27 cellular contexts compared by ENCODE assay signal in genomic region chr7:2128601-2129375, GRCh38.
A peak's percentile ranks its signal among the peaks of the same experiment; 100 is the strongest.
DNase-seq lines count a peak whose midpoint lies in the region; ATAC-seq and TF ChIP-seq lines count a peak whose summit lies in the region.
"Had no signal": no experiment of that assay in that cellular context is flagged by ENCODE, and none has a peak within 500 bp of the region (broad histone marks: within the 10 kb centered on the region; RNA-seq: fewer than 3 reads in every experiment).

No MANE protein-coding gene starts in this region.

- POLR2A ChIA-PET in HEK293 (lab: Yijun Ruan, JAX) = no interaction called here

- H3K9me3 Mint-ChIP-seq in brain = no peaks in the 10 kb centered on the region
- no peaks in the 10 kb centered on the region for H3K9me3 Mint-ChIP-seq in nephron
- H3K9me3 Mint-ChIP-seq: CD8-positive, alpha-beta T cell had no signal

- H3K36me3 Mint-ChIP-seq in brain = peaks cover 17% of the 10 kb centered on the region
- H3K36me3 Mint-ChIP-seq in nephron (ENCODE audit: low read depth) = peaks cover 18% of the 10 kb centered on the region

- no peaks in the 10 kb centered on the region for H3K9me3 ChIP-seq in BLaER1
- H3K9me3 ChIP-seq in HEK293 (ENCODE audit: control insufficient read depth, insufficient read depth, low read depth, low read length) = no peaks in the 10 kb centered on the region
- H3K9me3 ChIP-seq: esophagus muscularis mucosa, heart left ventricle, mucosa of descending colon, tibial artery had no signal

- CTCF ChIA-PET in HEK293 (lab: Yijun Ruan, JAX) = interaction anchor here (0.7 kb wide), 1 partner anchor 488 kb away, joined by 4 read pairs; no protein-coding TSS in a partner anchor

- no peak for TF ChIP-seq CTCF in HEK293 (tag by site-specific recombination; IDR thresholded peaks at IDR 0.05)
- TF ChIP-seq CTCF in brain (conservative IDR thresholded peaks at IDR 0.05) = no peak
- no peak for TF ChIP-seq CTCF in nephron (IDR thresholded peaks at IDR 0.05; ENCODE audit: unreplicated experiment in 3 of 3)

- peaks cover 9% of the 10 kb centered on the region; the same call in 1 of the 2 replicates for H4K20me1 ChIP-seq in BLaER1

- H3K27ac ChIP-seq in BLaER1 (peak overlapping the region; percentile 76), HEK293 (ENCODE audit: extremely low read depth, low read depth, low read length) (no peak overlapping the region)
- H3K27ac ChIP-seq: esophagus muscularis mucosa, heart left ventricle, tibial artery had no signal

- DNase-seq in NCI-H128 (lab: John Stamatoyannopoulos, UW; ENCODE audit: unreplicated experiment) = no peak
- DNase-seq: activated CD4-positive, alpha-beta T cell treated with anti-CD3 and anti-CD28 coated beads for 36 hours; activated gamma-delta T cell; CD8-positive, alpha-beta T cell; DMS 273 treated with DMSO at 0.1 percent for 48 hours; EL; foreskin fibroblast; GOT3; heart left ventricle; KG1; mucosa of descending colon; NCI-H1930; NK-92 treated with Interleukin-12 subunit alpha and Interleukin-12 subunit beta, amount 100 ng/mL, for 24 hours; posterior cingulate gyrus; stimulated activated CD4-positive, alpha-beta T cell treated with anti-CD3 and anti-CD28 coated beads, Interleukin-4, amount 100 ng/mL, for 24 hours; tibial artery had no signal

- H3K36me3 ChIP-seq in BLaER1 = peaks cover 22% of the 10 kb centered on the region
- peaks cover 0 to 14% of the 10 kb centered on the region in 2 experiments; a peak in 1 of 3 replicates for H3K36me3 ChIP-seq in HEK293 (ENCODE audit: control insufficient read depth in 2 of 2, insufficient read depth in 1 of 2, low read length in 2 of 2)

- H3K27ac Mint-ChIP-seq in brain (peak overlapping the region in 4 of 5 experiments; percentile 44 to 90 (median 64)), nephron (peak overlapping the region in 2 of 3 experiments; percentile 17 to 41)
- H3K27ac Mint-ChIP-seq: activated CD4-positive, alpha-beta T cell treated with anti-CD3 and anti-CD28 coated beads for 36 hours; CD8-positive, alpha-beta T cell had no signal

- H3K4me1 Mint-ChIP-seq in brain (peaks cover 56% of the 10 kb centered on the region), nephron (peaks cover 33% of the 10 kb centered on the region)
- H3K4me1 Mint-ChIP-seq: activated CD4-positive, alpha-beta T cell treated with anti-CD3 and anti-CD28 coated beads for 36 hours had no signal

- no peak overlapping the region for H3K4me3 ChIP-seq in BLaER1
- no peak overlapping the region for H3K4me3 ChIP-seq in HEK293 (ENCODE audit: low read depth, low read length)
- H3K4me3 ChIP-seq: esophagus muscularis mucosa, heart left ventricle, lung, mucosa of descending colon, tibial artery had no signal

- H3K4me1 ChIP-seq in BLaER1 (peaks cover 96% of the 10 kb centered on the region), HEK293 (ENCODE audit: control insufficient read depth, insufficient read depth, low read length) (no peaks in the 10 kb centered on the region)
- H3K4me1 ChIP-seq: heart left ventricle had no signal

- H3K27me3 Mint-ChIP-seq in brain = peaks cover 3% of the 10 kb centered on the region
- no peaks in the 10 kb centered on the region for H3K27me3 Mint-ChIP-seq in nephron (ENCODE audit: low read depth)
- H3K27me3 Mint-ChIP-seq: activated CD4-positive, alpha-beta T cell treated with anti-CD3 and anti-CD28 coated beads for 36 hours had no signal

- H3K4me3 Mint-ChIP-seq in brain (no peak overlapping the region), nephron (no peak overlapping the region)
- H3K4me3 Mint-ChIP-seq: activated CD4-positive, alpha-beta T cell treated with anti-CD3 and anti-CD28 coated beads for 36 hours; CD8-positive, alpha-beta T cell had no signal

- ATAC-seq in GM21576 (IDR thresholded peaks at IDR 0.05; ENCODE audit: unreplicated experiment) (no peak), HG02840 (IDR thresholded peaks at IDR 0.05; ENCODE audit: low FRiP score, unreplicated experiment) (no peak), GM21619 (IDR thresholded peaks at IDR 0.05; ENCODE audit: unreplicated experiment) (no peak)
- ATAC-seq: activated CD4-positive, alpha-beta T cell treated with anti-CD3 and anti-CD28 coated beads for 36 hours; CD8-positive, alpha-beta T cell; mucosa of descending colon; Panc1; sciatic nerve had no signal

- H3K9ac ChIP-seq in BLaER1 = peak overlapping the region; percentile 60

- H3K27me3 ChIP-seq in BLaER1 = no peaks in the 10 kb centered on the region
- H3K27me3 ChIP-seq: esophagus muscularis mucosa, heart left ventricle, tibial artery had no signal

- peak overlapping the region; percentile 94 for H3K4me2 ChIP-seq in BLaER1

TF ChIP-seq in HEK293, 187 proteins besides CTCF, POLR2A, EP300 and RAD21:
- TF ChIP-seq EGR2 (tag by site-specific recombination; IDR thresholded peaks at IDR 0.05; ENCODE audit: low read depth) (peak; percentile 57; the same call in 1 of the 2 replicates), SCRT1 (tag by site-specific recombination; IDR thresholded peaks at IDR 0.05; ENCODE audit: borderline replicate concordance) (no peak), OVOL3 (tag by site-specific recombination; IDR thresholded peaks at IDR 0.05) (no peak), ZNF571 (tag by site-specific recombination; IDR thresholded peaks at IDR 0.05) (no peak), ZNF214 (tag by site-specific recombination; IDR thresholded peaks at IDR 0.05; ENCODE audit: borderline replicate concordance) (no peak), ZNF37A (tag by site-specific recombination; IDR thresholded peaks at IDR 0.05) (no peak)
TF ChIP-seq in HEK293: peak in this region for 1.
